ENCODE assay signal across 8 cellular contexts in genomic region chr12:116455540-116456306, GRCh38.
DNase-seq lines count a peak whose midpoint lies in the region; ATAC-seq, FAIRE-seq and TF ChIP-seq lines count a peak whose summit lies in the region.

No MANE protein-coding gene starts in this region.

- no peak for TF ChIP-seq CTCF in foreskin keratinocyte (conservative IDR thresholded peaks at IDR 0.05)

- peak overlapping the region; percentile 96 for H3K27ac ChIP-seq in foreskin keratinocyte

- peaks cover 18% of the 10 kb centered on the region for H3K4me1 ChIP-seq in foreskin keratinocyte

- ATAC-seq in foreskin keratinocyte (peak; percentile 83), GM19395 (IDR thresholded peaks at IDR 0.05; ENCODE audit: unreplicated experiment) (no peak), GM18870 (IDR thresholded peaks at IDR 0.05; ENCODE audit: unreplicated experiment) (no peak), HG02852 (IDR thresholded peaks at IDR 0.05; ENCODE audit: unreplicated experiment) (no peak)

- peak; percentile 92 for FAIRE-seq in G401.6 (lab: Jason Lieb, UNC)

- DNase-seq in RPMI7951 (ENCODE audit: low read depth) (peak; percentile 83), foreskin keratinocyte (peak; percentile 90 to 95), posterior vena cava (ENCODE audit: low spot score) (peak; percentile 94)
- no peak for DNase-seq in stimulated activated CD4-positive, alpha-beta T cell treated with anti-CD3 and anti-CD28 coated beads, Interleukin-4, amount 100 ng/mL, for 24 hours

- H3K27me3 ChIP-seq in foreskin keratinocyte = no peaks in the 10 kb centered on the region

- intact Hi-C loops in posterior vena cava (cut with DNase I) = loop anchor here in 1 of 2 donors (10.0 kb wide), 1 partner anchor 139 kb away; no protein-coding TSS in a partner anchor
